In the genomic region with DNA sequence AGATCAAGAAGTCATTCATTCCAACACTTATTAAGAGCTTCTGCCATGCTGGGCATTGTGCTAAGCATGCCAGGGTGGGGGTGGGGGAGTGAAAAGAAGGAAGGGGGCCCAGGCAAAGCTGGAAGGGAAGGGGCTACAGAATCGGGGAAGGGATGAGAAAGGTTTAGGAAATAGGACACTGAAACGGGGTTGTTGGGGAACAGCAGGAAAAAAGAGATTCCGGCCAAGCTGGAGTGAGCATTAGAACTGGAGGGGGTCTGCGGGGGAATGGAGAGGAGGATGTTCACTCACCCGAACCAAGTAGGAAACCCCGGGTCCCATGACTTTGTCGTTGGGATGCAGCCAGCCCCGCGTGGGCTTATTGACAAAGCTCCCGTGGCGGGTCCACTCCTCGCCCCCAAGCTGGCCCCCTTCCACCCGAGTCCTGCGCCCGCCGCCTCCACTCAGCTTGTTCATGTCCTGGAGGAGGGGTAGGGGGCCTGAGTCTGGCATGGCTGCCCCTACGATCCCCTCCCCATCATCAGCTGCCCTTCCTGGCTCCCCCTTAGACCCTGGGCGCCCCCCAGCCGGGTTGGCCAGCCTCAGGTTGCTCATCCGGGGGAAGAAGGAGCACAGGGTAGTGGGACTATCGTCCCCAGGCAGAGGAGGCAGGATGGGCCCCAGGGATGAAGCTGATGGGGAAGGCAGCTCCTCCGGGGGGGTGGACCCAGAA, we compare ENCODE assay signal across 8 cellular contexts. TPM values are rescaled to one million over a fixed set of nuclear protein-coding genes. Genes with fewer than 3 reads are reported as not detected.
A peak's percentile ranks its signal among the peaks of the same experiment; 100 is the strongest.
DNase-seq lines count a peak whose midpoint lies in the region; ATAC-seq, FAIRE-seq and TF ChIP-seq lines count a peak whose summit lies in the region.

No MANE protein-coding gene starts in this region.

- intact Hi-C loops in naive thymus-derived CD4-positive, alpha-beta T cell (cut with micrococcal nuclease) = loop anchor here in 1 of 2 donors (10.0 kb wide), 1 partner anchor 355 kb away; the partner anchor contains the start of gene RUSC1

- DNase-seq in AG04449 (ENCODE audit: low read depth, low spot score) (no peak), MM.1S (no peak), H1 (ENCODE audit: low read depth in 1 of 2, low spot score in 2 of 2) (no peak), activated gamma-delta T cell treated with Interleukin-2 at 50 U/mL for 16 hours (no peak)
- no peak for DNase-seq in naive thymus-derived CD4-positive, alpha-beta T cell

- H3K9me2 ChIP-seq in MM.1S (replicated peaks; ENCODE audit: insufficient read depth, low read length) = no peaks in the 10 kb centered on the region

- FAIRE-seq in H1 (lab: Jason Lieb, UNC) = no peak

- peaks cover 14% of the 10 kb centered on the region; the same call in 1 of the 2 replicates for H3K79me1 ChIP-seq in H1 (ENCODE audit: low read depth, low read length)

- H3K4me1 ChIP-seq in MM.1S (ENCODE audit: low read length) (peaks cover 34% of the 10 kb centered on the region), H1 (replicated peaks in 1 of 4; ENCODE audit: control insufficient read depth in 3 of 4, insufficient read depth in 4 of 4, low read length in 3 of 4) (peaks cover 3 to 19% (median 14%) of the 10 kb centered on the region in 4 experiments)
- H3K4me1 ChIP-seq in naive thymus-derived CD4-positive, alpha-beta T cell (ENCODE audit: control insufficient read depth in 2 of 2, insufficient read depth in 2 of 2, low read length in 2 of 2) = peaks cover 20 to 26% of the 10 kb centered on the region in 2 donors

- no peak for TF ChIP-seq CTCF in AG04449 (IDR thresholded peaks at IDR 0.05; ENCODE audit: insufficient read depth, low read length, missing control alignments)
- TF ChIP-seq CTCF in MM.1S (IDR thresholded peaks at IDR 0.05; ENCODE audit: low read length) = no peak
- no peak for TF ChIP-seq CTCF in H1 (IDR thresholded peaks at IDR 0.05; ENCODE audit: control extremely low read depth in 1 of 3, insufficient read depth in 1 of 3, low read depth in 1 of 3, low read length in 3 of 3)

- peak overlapping the region in 8 of 9 donors; percentile 8 to 86 (median 67) for H3K27ac Mint-ChIP-seq in naive thymus-derived CD4-positive, alpha-beta T cell

- peaks cover 0 to 15% (median 0%) of the 10 kb centered on the region in 5 donors for H3K36me3 Mint-ChIP-seq in naive thymus-derived CD4-positive, alpha-beta T cell

- no peak overlapping the region for H3K14ac ChIP-seq in H1 (ENCODE audit: insufficient read length)

- H3K9me3 ChIP-seq in MM.1S (replicated peaks; ENCODE audit: insufficient read depth, low read length) (no peaks in the 10 kb centered on the region), H1 (ENCODE audit: insufficient read depth in 2 of 2, low read depth in 1 of 2, low read length in 1 of 2) (no peaks in the 10 kb centered on the region)
- H3K9me3 ChIP-seq in naive thymus-derived CD4-positive, alpha-beta T cell (ENCODE audit: control insufficient read depth in 2 of 3, low read length in 3 of 3) = no peaks in the 10 kb centered on the region

- H3F3A ChIP-seq in MM.1S (ENCODE audit: insufficient read depth, low read length) = peaks cover 22% of the 10 kb centered on the region

- TF ChIP-seq POLR2A in H1 (IDR thresholded peaks at IDR 0.05; ENCODE audit: control extremely low read depth in 1 of 2, low read depth in 2 of 2, low read length in 2 of 2) = no peak

- H3K27ac ChIP-seq in MM.1S (ENCODE audit: low read length) (peak overlapping the region; percentile 65; the same call in 1 of the 2 replicates), H1 (ENCODE audit: low read depth, low read length) (peak overlapping the region; percentile 46)
- peak overlapping the region; percentile 51 for H3K27ac ChIP-seq in naive thymus-derived CD4-positive, alpha-beta T cell (ENCODE audit: low read depth, low read length)

- no peak for TF ChIP-seq RAD21 in H1 (IDR thresholded peaks at IDR 0.05 in 1 of 2, conservative IDR thresholded peaks at IDR 0.05 in 1 of 2; ENCODE audit: low read depth in 2 of 2, low read length in 2 of 2)

- peak overlapping the region; percentile 30 for H4K8ac ChIP-seq in H1 (ENCODE audit: extremely low read depth, insufficient read depth, low read length)

- peaks cover 24% of the 10 kb centered on the region for H3K23me2 ChIP-seq in H1 (ENCODE audit: low read depth, low read length)

- POLR2A ChIA-PET in AG04449 (lab: Yijun Ruan, JAX) = interaction anchor here (1.0 to 4.7 kb wide), 9 partner anchors 8 to 203 kb away, joined by 4 to 74 read pairs (median 7); partner anchors contain the start of genes KRTCAP2, LENEP, PBXIP1 and PYGO2
- POLR2A ChIA-PET in H1 (lab: Charles Lee; ENCODE audit: partially characterized antibody) = interaction anchor here (0.6 to 42.8 kb wide), 13 partner anchors 11 to 1382 kb away, joined by 3 to 702 read pairs (median 5); partner anchors contain the start of genes ADAM15, FLAD1, LENEP and PBXIP1
- POLR2A ChIA-PET in naive thymus-derived CD4-positive, alpha-beta T cell (lab: Charles Lee) = interaction anchor here (0.9 to 11.7 kb wide), 7 partner anchors 10 to 74 kb away, joined by 3 to 160 read pairs (median 3); partner anchors contain the start of genes FLAD1, PBXIP1 and PYGO2

- peak overlapping the region in 1 of 10 donors; percentile 48 for H3K4me3 Mint-ChIP-seq in naive thymus-derived CD4-positive, alpha-beta T cell

- peak overlapping the region; percentile 50 for H3K56ac ChIP-seq in H1 (replicated peaks; ENCODE audit: insufficient read length, low read depth, low read length)

- no peak overlapping the region for H3K4ac ChIP-seq in H1 (replicated peaks; ENCODE audit: insufficient read length, low read depth, low read length)

- CTCF ChIA-PET in AG04449 (lab: Yijun Ruan, JAX) (interaction anchor here (0.8 to 13.1 kb wide), 13 partner anchors 9 to 301 kb away, joined by 3 to 176 read pairs (median 5); partner anchors contain the start of genes FLAD1, LENEP, PBXIP1 and PYGO2), H1 (lab: Charles Lee; ENCODE audit: partially characterized antibody) (interaction anchor here (0.7 to 20.6 kb wide), 14 partner anchors 10 to 115 kb away, joined by 3 to 334 read pairs (median 7); partner anchors contain the start of genes ADAM15, EFNA4, FLAD1 and LENEP)
- CTCF ChIA-PET in naive thymus-derived CD4-positive, alpha-beta T cell (lab: Charles Lee) = interaction anchor here (1.1 to 10.5 kb wide), 4 partner anchors 13 to 45 kb away, joined by 3 to 94 read pairs (median 6); partner anchors contain the start of gene FLAD1

- no peak for TF ChIP-seq EP300 in H1 (IDR thresholded peaks at IDR 0.05; ENCODE audit: borderline replicate concordance in 1 of 2, low read depth in 2 of 2, low read length in 2 of 2)

- no peak overlapping the region for H3K23ac ChIP-seq in H1 (ENCODE audit: insufficient read length)

- peak overlapping the region; percentile 90; the same call in 1 of the 2 replicates for H2BK12ac ChIP-seq in H1 (ENCODE audit: low read depth, low read length)

- H3K18ac ChIP-seq in H1 (ENCODE audit: extremely low read depth, low read length) = peak overlapping the region; percentile 81

- no peak overlapping the region for H2BK20ac ChIP-seq in H1 (ENCODE audit: low read length)

- H4K20me1 ChIP-seq in MM.1S (ENCODE audit: insufficient read depth, low read length) (no peaks in the 10 kb centered on the region), H1 (replicated peaks in 1 of 2; ENCODE audit: control insufficient read depth in 1 of 2, insufficient read depth in 2 of 2, low read length in 2 of 2) (peaks cover 9% of the 10 kb centered on the region in 2 experiments)

- H3K9ac ChIP-seq in MM.1S (ENCODE audit: low read length) = peak overlapping the region; percentile 73
- H3K9ac ChIP-seq in H1 (replicated peaks in 1 of 4; ENCODE audit: extremely low read depth in 1 of 4, low read depth in 3 of 4, low read length in 3 of 4) = peak overlapping the region; percentile 53 to 75 (median 68)

- peak overlapping the region; percentile 99 for H2BK5ac ChIP-seq in H1 (ENCODE audit: low read depth, low read length)

- H2BK15ac ChIP-seq in H1 (ENCODE audit: low read length) = no peak overlapping the region

- H3K79me2 ChIP-seq in MM.1S (ENCODE audit: low read length) (peaks cover 89% of the 10 kb centered on the region), H1 (ENCODE audit: control insufficient read depth in 1 of 2, insufficient read depth in 2 of 2, low read length in 2 of 2) (peaks cover 6 to 38% of the 10 kb centered on the region in 2 experiments; a peak in 3 of 4 replicates)

- H3K27me3 ChIP-seq in MM.1S (replicated peaks; ENCODE audit: insufficient read depth, low read length) = no peaks in the 10 kb centered on the region
- no peaks in the 10 kb centered on the region for H3K27me3 ChIP-seq in H1 (replicated peaks in 1 of 4; ENCODE audit: control insufficient read depth in 3 of 4, extremely low read depth in 1 of 4, insufficient read depth in 3 of 4, low read length in 3 of 4)
- H3K27me3 ChIP-seq in naive thymus-derived CD4-positive, alpha-beta T cell (ENCODE audit: control insufficient read depth in 2 of 2, insufficient read depth in 2 of 2, low read length in 2 of 2) = no peaks in the 10 kb centered on the region

- no peaks in the 10 kb centered on the region for H3K27me3 Mint-ChIP-seq in naive thymus-derived CD4-positive, alpha-beta T cell

- peak overlapping the region; percentile 97; the same call in 1 of the 2 replicates for H2AK5ac ChIP-seq in H1 (ENCODE audit: low read depth, low read length)

- no peak overlapping the region for H4K91ac ChIP-seq in H1 (replicated peaks; ENCODE audit: insufficient read length, low read length)

- peak overlapping the region; percentile 86 for H3K4me2 ChIP-seq in MM.1S (ENCODE audit: low read depth, low read length)
- H3K4me2 ChIP-seq in H1 (ENCODE audit: insufficient read depth in 1 of 2, low read depth in 2 of 2, low read length in 2 of 2) = peak overlapping the region; percentile 78

- H2AFZ ChIP-seq in MM.1S (ENCODE audit: low read length) (no peak overlapping the region), H1 (ENCODE audit: low read length) (no peak overlapping the region)

- WGBS in H1 (ENCODE audit: extremely low coverage in 1 of 2, insufficient coverage in 1 of 2, insufficient read length in 1 of 2, insufficient replicate concordance in 2 of 2, low coverage in 1 of 2, low lambda C conversion rate in 2 of 2, missing lambda C conversion rate in 1 of 2), 2 experiments = 7% methylated on average over 10 of the region's 22 CpGs; no CpG with 5 or more reads in 1 of the 2 experiments

- peaks cover 20% of the 10 kb centered on the region for H3K36me3 ChIP-seq in MM.1S (replicated peaks; ENCODE audit: insufficient read depth, low read length)
- H3K36me3 ChIP-seq in H1 (ENCODE audit: control insufficient read depth in 2 of 4, insufficient read depth in 4 of 4, low read length in 3 of 4) = peaks cover 14 to 32% (median 28%) of the 10 kb centered on the region in 4 experiments
- peaks cover 11 to 63% (median 19%) of the 10 kb centered on the region in 3 experiments for H3K36me3 ChIP-seq in naive thymus-derived CD4-positive, alpha-beta T cell (ENCODE audit: control insufficient read depth in 2 of 3, insufficient read depth in 3 of 3, low read length in 3 of 3)

- peaks cover 27 to 48% (median 34%) of the 10 kb centered on the region in 7 donors for H3K4me1 Mint-ChIP-seq in naive thymus-derived CD4-positive, alpha-beta T cell

- H3K9me3 Mint-ChIP-seq in naive thymus-derived CD4-positive, alpha-beta T cell = peaks cover 0 to 2% (median 0%) of the 10 kb centered on the region in 11 donors

- H2BK120ac ChIP-seq in H1 (replicated peaks; ENCODE audit: low read depth, low read length) = no peak overlapping the region

- no peak for ATAC-seq in naive thymus-derived CD4-positive, alpha-beta T cell
- no peak for ATAC-seq in GM18867 (IDR thresholded peaks at IDR 0.05; ENCODE audit: unreplicated experiment)
- ATAC-seq in HG03039 (IDR thresholded peaks at IDR 0.05; ENCODE audit: unreplicated experiment) = no peak
- no peak for ATAC-seq in GM19023 (IDR thresholded peaks at IDR 0.05; ENCODE audit: unreplicated experiment)

- peak overlapping the region; percentile 5 for H4K5ac ChIP-seq in H1 (ENCODE audit: insufficient read length, low read depth, low read length)

- H3K4me3 ChIP-seq in AG04449 (ENCODE audit: low read depth, low read length) (peak overlapping the region; percentile 82), MM.1S (ENCODE audit: low read length) (peak overlapping the region; percentile 53), H1 (ENCODE audit: extremely low read depth in 1 of 4, insufficient read depth in 2 of 4, low read depth in 3 of 4, low read length in 4 of 4) (peak overlapping the region; percentile 61 to 80 (median 76))
- H3K4me3 ChIP-seq in naive thymus-derived CD4-positive, alpha-beta T cell (ENCODE audit: low read length) = no peak overlapping the region

RNA-seq across cellular contexts. Expression of gene SHC1, which starts 0.7 kb away (rescaled TPM):
- total RNA-seq in H1 (2021; fragmentation: NEBNext Ultra II Directional; extraction: Animal tissue kit (Norgen Biotek cat#: 25700)) = 204 and 212 TPM in 2 replicates
- 177 and 197 TPM in 2 replicates for polyA plus RNA-seq in H1 (2011; rRNA removed)
- polyA plus RNA-seq in H1 (2011; cell fraction: cytosol; rRNA removed) = 199 TPM
- polyA plus RNA-seq in H1 (2011; cell fraction: nucleus; rRNA removed) = 757 TPM
- 146 to 233 TPM (median 185 TPM) in 4 replicates for polyA plus RNA-seq in H1 (2012, experiment 1 of 2)
- 206 TPM for polyA plus RNA-seq in H1 (2012, experiment 2 of 2)
- polyA plus RNA-seq in H1 (2013, experiment 1 of 2) = 197 TPM
- polyA plus RNA-seq in H1 (2013, experiment 2 of 2) = 196 TPM
- 204 and 224 TPM in 2 replicates for polyA minus RNA-seq in H1 (2011; rRNA and poly(A)+ RNA removed)
- 101 TPM for polyA minus RNA-seq in H1 (2011; cell fraction: cytosol; rRNA and poly(A)+ RNA removed)
- polyA minus RNA-seq in H1 (2011; cell fraction: nucleus; rRNA and poly(A)+ RNA removed) = 123 TPM
- total RNA-seq in naive thymus-derived CD4-positive, alpha-beta T cell = 10 to 100 TPM; 71.0 to 76.9 (median 73.7) TPM
- 10 to 100 TPM; 29.6 to 38.3 TPM for polyA plus RNA-seq in naive thymus-derived CD4-positive, alpha-beta T cell

RNA-seq across cellular contexts. Expression of gene CKS1B, which starts 4.6 kb away (rescaled TPM):
- total RNA-seq in H1 (2021; fragmentation: NEBNext Ultra II Directional; extraction: Animal tissue kit (Norgen Biotek cat#: 25700)) = 284 and 294 TPM in 2 replicates
- 801 and 1,025 TPM in 2 replicates for polyA plus RNA-seq in H1 (2011; rRNA removed)
- polyA plus RNA-seq in H1 (2011; cell fraction: cytosol; rRNA removed) = 668 TPM
- polyA plus RNA-seq in H1 (2011; cell fraction: nucleus; rRNA removed) = 301 TPM
- polyA plus RNA-seq in H1 (2012, experiment 1 of 2) = 458 to 597 TPM (median 493 TPM) in 4 replicates
- polyA plus RNA-seq in H1 (2012, experiment 2 of 2) = 299 TPM
- polyA plus RNA-seq in H1 (2013, experiment 1 of 2) = 459 TPM
- polyA plus RNA-seq in H1 (2013, experiment 2 of 2) = 480 TPM
- polyA minus RNA-seq in H1 (2011; rRNA and poly(A)+ RNA removed) = 354 and 434 TPM in 2 replicates
- 129 TPM for polyA minus RNA-seq in H1 (2011; cell fraction: cytosol; rRNA and poly(A)+ RNA removed)
- 123 TPM for polyA minus RNA-seq in H1 (2011; cell fraction: nucleus; rRNA and poly(A)+ RNA removed)
- 100 to 1,000 TPM in 1 of 5 experiments, 10 to 100 TPM in 3, 1 to 10 TPM in 1; 8.4 to 105 (median 10.2) TPM for total RNA-seq in naive thymus-derived CD4-positive, alpha-beta T cell
- polyA plus RNA-seq in naive thymus-derived CD4-positive, alpha-beta T cell = 10 to 100 TPM; 37.1 to 55.2 TPM

RNA-seq across cellular contexts. Expression of gene PYGO2, which starts 8.3 kb away (rescaled TPM):
- 31.6 and 32.4 TPM in 2 replicates for total RNA-seq in H1 (2021; fragmentation: NEBNext Ultra II Directional; extraction: Animal tissue kit (Norgen Biotek cat#: 25700))
- polyA plus RNA-seq in H1 (2011; rRNA removed) = 31.0 and 36.3 TPM in 2 replicates
- 24.4 TPM for polyA plus RNA-seq in H1 (2011; cell fraction: cytosol; rRNA removed)
- 31.8 TPM for polyA plus RNA-seq in H1 (2011; cell fraction: nucleus; rRNA removed)
- polyA plus RNA-seq in H1 (2012, experiment 1 of 2) = 26.7 to 28.7 TPM (median 28.3 TPM) in 4 replicates
- 38.2 TPM for polyA plus RNA-seq in H1 (2012, experiment 2 of 2)
- polyA plus RNA-seq in H1 (2013, experiment 1 of 2) = 22.4 TPM
- 21.0 TPM for polyA plus RNA-seq in H1 (2013, experiment 2 of 2)
- polyA minus RNA-seq in H1 (2011; rRNA and poly(A)+ RNA removed) = 17.6 and 24.9 TPM in 2 replicates
- polyA minus RNA-seq in H1 (2011; cell fraction: cytosol; rRNA and poly(A)+ RNA removed) = 18.0 TPM
- 14.7 TPM for polyA minus RNA-seq in H1 (2011; cell fraction: nucleus; rRNA and poly(A)+ RNA removed)
- total RNA-seq in naive thymus-derived CD4-positive, alpha-beta T cell = 10 to 100 TPM; 33.0 to 69.5 (median 46.2) TPM
- 10 to 100 TPM; 33.0 to 64.0 TPM for polyA plus RNA-seq in naive thymus-derived CD4-positive, alpha-beta T cell

RNA-seq across cellular contexts. Expression of gene FLAD1, which starts 13.2 kb away (rescaled TPM):
- 97.4 and 104 TPM in 2 replicates for total RNA-seq in H1 (2021; fragmentation: NEBNext Ultra II Directional; extraction: Animal tissue kit (Norgen Biotek cat#: 25700))
- polyA plus RNA-seq in H1 (2011; rRNA removed) = 143 and 189 TPM in 2 replicates
- polyA plus RNA-seq in H1 (2011; cell fraction: cytosol; rRNA removed) = 152 TPM
- polyA plus RNA-seq in H1 (2011; cell fraction: nucleus; rRNA removed) = 250 TPM
- 116 to 134 TPM (median 122 TPM) in 4 replicates for polyA plus RNA-seq in H1 (2012, experiment 1 of 2)
- 127 TPM for polyA plus RNA-seq in H1 (2012, experiment 2 of 2)
- polyA plus RNA-seq in H1 (2013, experiment 1 of 2) = 95.1 TPM
- polyA plus RNA-seq in H1 (2013, experiment 2 of 2) = 95.5 TPM
- 149 and 177 TPM in 2 replicates for polyA minus RNA-seq in H1 (2011; rRNA and poly(A)+ RNA removed)
- polyA minus RNA-seq in H1 (2011; cell fraction: cytosol; rRNA and poly(A)+ RNA removed) = 69.5 TPM
- polyA minus RNA-seq in H1 (2011; cell fraction: nucleus; rRNA and poly(A)+ RNA removed) = 81.1 TPM
- total RNA-seq in naive thymus-derived CD4-positive, alpha-beta T cell = 10 to 100 TPM; 24.4 to 50.2 (median 50.0) TPM
- polyA plus RNA-seq in naive thymus-derived CD4-positive, alpha-beta T cell = 10 to 100 TPM; 33.3 to 45.8 TPM

RNA-seq across cellular contexts. Expression of gene PBXIP1, which starts 14.0 kb away (rescaled TPM):
- 17.9 and 19.8 TPM in 2 replicates for total RNA-seq in H1 (2021; fragmentation: NEBNext Ultra II Directional; extraction: Animal tissue kit (Norgen Biotek cat#: 25700))
- polyA plus RNA-seq in H1 (2011; rRNA removed) = 12.0 and 14.3 TPM in 2 replicates
- 22.3 TPM for polyA plus RNA-seq in H1 (2011; cell fraction: cytosol; rRNA removed)
- 31.4 TPM for polyA plus RNA-seq in H1 (2011; cell fraction: nucleus; rRNA removed)
- 23.2 to 27.8 TPM (median 26.0 TPM) in 4 replicates for polyA plus RNA-seq in H1 (2012, experiment 1 of 2)
- 15.7 TPM for polyA plus RNA-seq in H1 (2012, experiment 2 of 2)
- polyA plus RNA-seq in H1 (2013, experiment 1 of 2) = 23.5 TPM
- 23.6 TPM for polyA plus RNA-seq in H1 (2013, experiment 2 of 2)
- 13.3 and 14.2 TPM in 2 replicates for polyA minus RNA-seq in H1 (2011; rRNA and poly(A)+ RNA removed)
- 12.4 TPM for polyA minus RNA-seq in H1 (2011; cell fraction: cytosol; rRNA and poly(A)+ RNA removed)
- 13.7 TPM for polyA minus RNA-seq in H1 (2011; cell fraction: nucleus; rRNA and poly(A)+ RNA removed)
- total RNA-seq in naive thymus-derived CD4-positive, alpha-beta T cell = 100 to 1,000 TPM; 107 to 390 (median 383) TPM
- 100 to 1,000 TPM; 234 to 318 TPM for polyA plus RNA-seq in naive thymus-derived CD4-positive, alpha-beta T cell
